1 cellular context compared by ENCODE assay signal in the genomic region with DNA sequence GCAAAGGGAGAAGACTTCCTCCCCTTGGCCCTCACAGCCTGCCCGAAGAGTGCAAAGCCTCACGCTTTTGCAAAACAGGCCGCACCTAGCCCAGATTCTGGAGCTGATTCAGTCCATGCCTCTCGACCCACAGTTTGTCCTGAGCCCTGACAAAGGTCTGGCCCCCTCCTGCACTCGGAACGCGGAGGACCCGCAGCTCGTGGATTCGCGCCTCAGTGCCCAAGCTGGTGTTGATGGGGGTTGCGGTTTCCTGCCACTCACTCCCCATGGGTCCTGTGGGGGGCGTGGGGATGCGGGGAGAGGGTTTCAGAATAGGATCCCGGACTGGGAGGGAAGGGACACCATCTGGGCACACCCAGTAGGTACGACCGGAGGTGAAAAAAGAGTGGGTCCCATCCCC.
TF ChIP-seq lines count a peak whose summit lies in the region.

No MANE protein-coding gene starts in this region.

TF ChIP-seq in H1, 55 proteins besides CTCF, POLR2A, EP300 and RAD21:
- no peak for TF ChIP-seq FOSL1 (IDR thresholded peaks at IDR 0.05; ENCODE audit: insufficient read depth, low read depth, low read length)
- TF ChIP-seq CEBPB (IDR thresholded peaks at IDR 0.05; ENCODE audit: low read depth, low read length), result no peak
- TF ChIP-seq, protein P1, sequence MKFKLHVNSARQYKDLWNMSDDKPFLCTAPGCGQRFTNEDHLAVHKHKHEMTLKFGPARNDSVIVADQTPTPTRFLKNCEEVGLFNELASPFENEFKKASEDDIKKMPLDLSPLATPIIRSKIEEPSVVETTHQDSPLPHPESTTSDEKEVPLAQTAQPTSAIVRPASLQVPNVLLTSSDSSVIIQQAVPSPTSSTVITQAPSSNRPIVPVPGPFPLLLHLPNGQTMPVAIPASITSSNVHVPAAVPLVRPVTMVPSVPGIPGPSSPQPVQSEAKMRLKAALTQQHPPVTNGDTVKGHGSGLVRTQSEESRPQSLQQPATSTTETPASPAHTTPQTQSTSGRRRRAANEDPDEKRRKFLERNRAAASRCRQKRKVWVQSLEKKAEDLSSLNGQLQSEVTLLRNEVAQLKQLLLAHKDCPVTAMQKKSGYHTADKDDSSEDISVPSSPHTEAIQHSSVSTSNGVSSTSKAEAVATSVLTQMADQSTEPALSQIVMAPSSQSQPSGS (IDR thresholded peaks at IDR 0.05; ENCODE audit: low read length), result no peak
- no peak for TF ChIP-seq KDM4A (IDR thresholded peaks at IDR 0.05; ENCODE audit: low read depth, low read length, severe bottlenecking)
- TF ChIP-seq, protein P2, sequence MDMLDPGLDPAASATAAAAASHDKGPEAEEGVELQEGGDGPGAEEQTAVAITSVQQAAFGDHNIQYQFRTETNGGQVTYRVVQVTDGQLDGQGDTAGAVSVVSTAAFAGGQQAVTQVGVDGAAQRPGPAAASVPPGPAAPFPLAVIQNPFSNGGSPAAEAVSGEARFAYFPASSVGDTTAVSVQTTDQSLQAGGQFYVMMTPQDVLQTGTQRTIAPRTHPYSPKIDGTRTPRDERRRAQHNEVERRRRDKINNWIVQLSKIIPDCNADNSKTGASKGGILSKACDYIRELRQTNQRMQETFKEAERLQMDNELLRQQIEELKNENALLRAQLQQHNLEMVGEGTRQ (IDR thresholded peaks at IDR 0.05; ENCODE audit: low read length), result no peak
- no peak for TF ChIP-seq SIRT6 (IDR thresholded peaks at IDR 0.05; ENCODE audit: low read length)
- no peak for TF ChIP-seq MAFK (IDR thresholded peaks at IDR 0.05; ENCODE audit: low read depth, low read length)
- TF ChIP-seq CHD1 (IDR thresholded peaks at IDR 0.05; ENCODE audit: low read depth, low read length), result no peak
